Comparison of ENCODE assay signal across 27 cellular contexts in the genomic region with DNA sequence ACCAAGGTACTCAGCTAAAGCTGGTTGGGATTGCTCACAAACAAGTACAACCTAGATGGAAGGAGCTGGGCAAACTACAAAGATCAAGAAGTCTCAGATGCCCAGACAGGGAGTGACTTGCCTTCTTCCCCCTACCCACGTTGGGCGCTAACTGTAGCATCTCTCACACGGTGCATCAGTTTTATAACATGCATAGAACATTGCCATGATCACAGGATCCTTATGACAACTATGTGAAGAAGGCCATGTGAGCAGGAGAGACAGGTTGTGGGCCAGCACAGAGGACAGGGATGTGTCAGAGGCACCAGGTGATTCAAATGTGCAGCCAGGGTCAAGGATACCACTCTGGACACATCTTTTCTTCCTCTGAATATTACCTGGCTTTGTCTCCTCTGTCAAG. TPM values are rescaled to one million over a fixed set of nuclear protein-coding genes. Genes with fewer than 3 reads are reported as not detected.
"Had no signal": no experiment of that assay in that cellular context is flagged by ENCODE, and none has a peak within 500 bp of the region (broad histone marks: within the 10 kb centered on the region; RNA-seq: fewer than 3 reads in every experiment).

No MANE protein-coding gene starts in this region.

- DNase-seq: activated B cell treated with CpG ODN at 0.5 μM for 24 hours; activated CD4-positive, alpha-beta T cell treated with anti-CD3 and anti-CD28 coated beads for 1 hour; activated CD4-positive, alpha-beta T cell treated with anti-CD3 and anti-CD28 coated beads, Interleukin-2, amount 10 ng/mL, durations not matched to agents 24 days and 14 days; activated CD4-positive, alpha-beta T cell treated with anti-CD3 and anti-CD28 coated beads, Interleukin-2, amount 50 U/mL, for 48 hours; activated CD8-positive, alpha-beta memory T cell treated with anti-CD3 and anti-CD28 coated beads, Interleukin-2, amount 10 ng/mL, durations not matched to agents 7 days and 5 days; activated effector memory CD4-positive, alpha-beta T cell treated with Interleukin-2 at 50 U/mL for 16 hours; activated naive CD4-positive, alpha-beta T cell; activated T-cell treated with anti-CD3 and anti-CD28 coated beads, Interleukin-2, amount 50 U/mL, for 24 hours; aorta; MM.1S; NCI-H1105; NCI-H1930; NCI-H2107; NCI-H510A treated with DMSO at 0.1 percent for 48 hours; NCI-H69; NK-92 treated with Interleukin-12 subunit alpha and Interleukin-12 subunit beta, amount 100 ng/mL, for 24 hours; OCI-M1; RPMI8226; T-cell; T-helper 2 cell; T1000 had no signal

- H3K27ac ChIP-seq: breast epithelium, SK-N-MC had no signal

- H3K4me3 Mint-ChIP-seq: activated B cell treated with CpG ODN at 0.5 μM for 24 hours; activated CD4-positive, alpha-beta T cell treated with anti-CD3 and anti-CD28 coated beads, Interleukin-2, amount 10 ng/mL, durations not matched to agents 24 days and 14 days; activated CD8-positive, alpha-beta memory T cell treated with anti-CD3 and anti-CD28 coated beads, Interleukin-2, amount 10 ng/mL, durations not matched to agents 7 days and 5 days; activated naive CD4-positive, alpha-beta T cell treated with anti-CD3 and anti-CD28 coated beads, Interleukin-2, amount 50 U/mL, for 24 hours; activated T-cell treated with anti-CD3 and anti-CD28 coated beads, Interleukin-2, amount 50 U/mL, for 24 hours; activated T-helper 1 cell treated with anti-CD3 and anti-CD28 coated beads, Interleukin-12 subunit alpha, Interleukin-12 subunit beta, Interleukin-2, Interleukin-4 antibody, amounts not matched to agents 30 ng/mL and 10 ng/mL and 1 ng/mL, durations not matched to agents 14 hours and 24 hours and 36 hours; T-cell had no signal

- H3K4me3 ChIP-seq: breast epithelium, SK-N-MC had no signal

- H3K36me3 Mint-ChIP-seq: activated CD8-positive, alpha-beta memory T cell treated with anti-CD3 and anti-CD28 coated beads, Interleukin-2, amount 10 ng/mL, durations not matched to agents 7 days and 5 days had no signal

- H3K4me1 Mint-ChIP-seq: activated B cell treated with CpG ODN at 0.5 μM for 24 hours; activated CD4-positive, alpha-beta T cell treated with anti-CD3 and anti-CD28 coated beads, Interleukin-2, amount 10 ng/mL, durations not matched to agents 24 days and 14 days; activated naive CD4-positive, alpha-beta T cell treated with anti-CD3 and anti-CD28 coated beads, Interleukin-2, amount 50 U/mL, for 24 hours; T-cell had no signal

- H3K4me1 ChIP-seq: breast epithelium had no signal

- H3K36me3 ChIP-seq: breast epithelium had no signal

- H3K27ac Mint-ChIP-seq: activated B cell treated with CpG ODN at 0.5 μM for 24 hours; activated CD4-positive, alpha-beta T cell treated with anti-CD3 and anti-CD28 coated beads, Interleukin-2, amount 10 ng/mL, durations not matched to agents 24 days and 14 days; activated CD8-positive, alpha-beta memory T cell treated with anti-CD3 and anti-CD28 coated beads, Interleukin-2, amount 10 ng/mL, durations not matched to agents 7 days and 5 days; activated naive CD4-positive, alpha-beta T cell treated with anti-CD3 and anti-CD28 coated beads, Interleukin-2, amount 50 U/mL, for 24 hours; activated T-cell treated with anti-CD3 and anti-CD28 coated beads, Interleukin-2, amount 50 U/mL, for 24 hours; activated T-helper 1 cell treated with anti-CD3 and anti-CD28 coated beads, Interleukin-12 subunit alpha, Interleukin-12 subunit beta, Interleukin-2, Interleukin-4 antibody, amounts not matched to agents 30 ng/mL and 10 ng/mL and 1 ng/mL, durations not matched to agents 14 hours and 24 hours and 36 hours; T-cell had no signal

- ATAC-seq: activated CD8-positive, alpha-beta memory T cell treated with anti-CD3 and anti-CD28 coated beads, Interleukin-2, amount 10 ng/mL, durations not matched to agents 7 days and 5 days; Panc1; Right ventricle myocardium inferior; T-cell had no signal

- H3K27me3 ChIP-seq: breast epithelium had no signal

RNA-seq across cellular contexts. Expression of a gene that starts 28.3 kb away (rescaled TPM):
- total RNA-seq: activated B cell treated with CpG ODN at 0.5 μM for 24 hours; activated CD4-positive, alpha-beta T cell treated with anti-CD3 and anti-CD28 coated beads, Interleukin-2, amount 10 ng/mL, durations not matched to agents 24 days and 14 days; activated CD8-positive, alpha-beta memory T cell treated with anti-CD3 and anti-CD28 coated beads, Interleukin-2, amount 10 ng/mL, durations not matched to agents 7 days and 5 days; activated T-helper 1 cell treated with anti-CD3 and anti-CD28 coated beads, Interleukin-12 subunit alpha, Interleukin-12 subunit beta, Interleukin-2, Interleukin-4 antibody, amounts not matched to agents 30 ng/mL and 10 ng/mL and 1 ng/mL, durations not matched to agents 14 hours and 24 hours and 36 hours had no signal
